8 cellular contexts compared by ENCODE assay signal in genomic region chr9:124659099-124659659, GRCh38.
DNase-seq lines count a peak whose midpoint lies in the region; ATAC-seq and TF ChIP-seq lines count a peak whose summit lies in the region.

No MANE protein-coding gene starts in this region.

- H3K27ac Mint-ChIP-seq in activated naive CD8-positive, alpha-beta T cell treated with anti-CD3 and anti-CD28 coated beads, Interleukin-2, amount 10 ng/mL, durations not matched to agents 7 days and 5 days, result peak overlapping the region; percentile 80
- peak overlapping the region; percentile 80 for H3K27ac Mint-ChIP-seq in glutamatergic neuron (ENCODE audit: unreplicated experiment)

- in situ Hi-C loops in IMR-90 (cut with MboI; ENCODE audit: low sequenced_read_pairs), result no loop called here

- ATAC-seq in GM19372 (IDR thresholded peaks at IDR 0.05; ENCODE audit: low read depth, unreplicated experiment) (peak; percentile 51), IMR-90 (ENCODE audit: low read depth) (peak; percentile 69), upper lobe of right lung (peak; percentile 88)
- peak; percentile 35 for ATAC-seq in activated naive CD8-positive, alpha-beta T cell treated with anti-CD3 and anti-CD28 coated beads, Interleukin-2, amount 10 ng/mL, durations not matched to agents 7 days and 5 days (ENCODE audit: low read depth)

- H3K9me3 Mint-ChIP-seq in activated naive CD8-positive, alpha-beta T cell treated with anti-CD3 and anti-CD28 coated beads, Interleukin-2, amount 10 ng/mL, durations not matched to agents 7 days and 5 days, result no peaks in the 10 kb centered on the region
- peaks cover 7% of the 10 kb centered on the region for H3K9me3 Mint-ChIP-seq in glutamatergic neuron (ENCODE audit: unreplicated experiment)

- H3K23ac ChIP-seq in IMR-90 (ENCODE audit: low read depth, low read length), result peak overlapping the region; percentile 98

- DNase-seq in IMR-90, result peak; percentile 97
- DNase-seq in Peyer's patch, result peak; percentile 59 to 74 (median 71)
- DNase-seq in activated naive CD8-positive, alpha-beta T cell treated with anti-CD3 and anti-CD28 coated beads, Interleukin-2, amount 10 ng/mL, durations not matched to agents 7 days and 5 days, result peak; percentile 32
- peak; percentile 77 for DNase-seq in glutamatergic neuron
- DNase-seq in nucleus accumbens (lab: John Stamatoyannopoulos, UW), result peak in 55 of 56 donors; percentile 25 to 89 (median 73)
- DNase-seq in upper lobe of right lung, result peak; percentile 89

- no peaks in the 10 kb centered on the region for H3K27me3 ChIP-seq in BLaER1
- H3K27me3 ChIP-seq in IMR-90 (ENCODE audit: control insufficient read depth, insufficient read depth, low read length), result no peaks in the 10 kb centered on the region
- H3K27me3 ChIP-seq in Peyer's patch, result no peaks in the 10 kb centered on the region
- H3K27me3 ChIP-seq in upper lobe of right lung, result no peaks in the 10 kb centered on the region

- intact Hi-C loops in IMR-90 (cut with micrococcal nuclease) (loop anchor here (1.0 to 5.0 kb wide), 4 partner anchors 37 to 107 kb away; no protein-coding TSS in a partner anchor), upper lobe of right lung (cut with DNase I) (no loop called here)

- H4K8ac ChIP-seq in IMR-90 (ENCODE audit: low read depth in 2 of 2, low read length in 2 of 2), result peak overlapping the region; percentile 59 to 98

- POLR2A ChIA-PET in IMR-90 (lab: Charles Lee; ENCODE audit: unreplicated experiment), result interaction anchor here (0.9 to 1.4 kb wide), 3 partner anchors 20 to 50 kb away, joined by 3 to 4 read pairs (median 3); no protein-coding TSS in a partner anchor
- POLR2A ChIA-PET in activated naive CD8-positive, alpha-beta T cell treated with anti-CD3 and anti-CD28 coated beads, Interleukin-2, amount 10 ng/mL, durations not matched to agents 7 days and 5 days (lab: Charles Lee), result interaction anchor here (0.6 to 0.7 kb wide), 2 partner anchors 122 to 193 kb away, joined by 3 to 6 read pairs; no protein-coding TSS in a partner anchor

- H2BK15ac ChIP-seq in IMR-90 (ENCODE audit: low read depth, low read length), result peak overlapping the region; percentile 16; the same call in 1 of the 3 replicates

- peak overlapping the region; percentile 65 for H4K91ac ChIP-seq in IMR-90 (ENCODE audit: insufficient read depth, low read depth, low read length)

- peak overlapping the region; percentile 42 for H4K5ac ChIP-seq in IMR-90 (ENCODE audit: low read depth, low read length)

- peak overlapping the region; percentile 83 for H2AK9ac ChIP-seq in IMR-90 (replicated peaks; ENCODE audit: low read depth, low read length, poor library complexity)

- H3K4me1 ChIP-seq in BLaER1 (peaks cover 36% of the 10 kb centered on the region), IMR-90 (ENCODE audit: control insufficient read depth, insufficient read depth, low read length) (peaks cover 12% of the 10 kb centered on the region), Peyer's patch (peaks cover 0 to 7% (median 0%) of the 10 kb centered on the region in 4 donors), upper lobe of right lung (peaks cover 18% of the 10 kb centered on the region)

- H3K36me3 ChIP-seq in BLaER1 (peaks cover 11% of the 10 kb centered on the region), IMR-90 (ENCODE audit: control insufficient read depth, insufficient read depth, low read length) (no peaks in the 10 kb centered on the region), Peyer's patch (no peaks in the 10 kb centered on the region), upper lobe of right lung (no peaks in the 10 kb centered on the region)

- H3K4me2 ChIP-seq in BLaER1 (peak overlapping the region; percentile 83), IMR-90 (ENCODE audit: low read depth, low read length) (peak overlapping the region; percentile 90)

- H3K4me3 ChIP-seq in BLaER1, result peak overlapping the region; percentile 75
- H3K4me3 ChIP-seq in IMR-90 (ENCODE audit: insufficient read depth, low read depth, low read length), result peak overlapping the region; percentile 57
- H3K4me3 ChIP-seq in Peyer's patch, result peak overlapping the region; percentile 34 to 60 (median 46)
- peak overlapping the region; percentile 60 for H3K4me3 ChIP-seq in upper lobe of right lung

- peaks cover 6 to 40% of the 10 kb centered on the region in 2 experiments; a peak in 3 of 4 replicates for H3K79me1 ChIP-seq in IMR-90 (ENCODE audit: low read depth in 1 of 2, low read length in 2 of 2)

- TF ChIP-seq POLR2A in IMR-90 (IDR thresholded peaks at IDR 0.05; ENCODE audit: low read depth, low read length), result peak; percentile 86
- TF ChIP-seq POLR2A in Peyer's patch (IDR thresholded peaks at IDR 0.05), result no peak

- H2AFZ ChIP-seq in IMR-90 (replicated peaks; ENCODE audit: low read length, poor library complexity), result peak overlapping the region; percentile 49

- peak overlapping the region; percentile 96 for H2BK5ac ChIP-seq in IMR-90 (ENCODE audit: low read depth, low read length, poor library complexity, severe bottlenecking)

- TF ChIP-seq CTCF in IMR-90 (conservative IDR thresholded peaks at IDR 0.05; ENCODE audit: low read depth, low read length) (no peak), Peyer's patch (IDR thresholded peaks at IDR 0.05) (no peak), glutamatergic neuron (IDR thresholded peaks at IDR 0.05; ENCODE audit: partially characterized antibody, unreplicated experiment) (no peak), upper lobe of right lung (IDR thresholded peaks at IDR 0.05) (no peak)

- H3K4ac ChIP-seq in IMR-90 (ENCODE audit: low read depth, low read length), result peak overlapping the region; percentile 92

- peak overlapping the region; percentile 45 for H3K18ac ChIP-seq in IMR-90 (ENCODE audit: low read depth, low read length)

- H2BK120ac ChIP-seq in IMR-90 (ENCODE audit: low read depth, low read length), result peak overlapping the region; percentile 70

- peaks cover 9% of the 10 kb centered on the region; the same call in 1 of the 2 replicates for H3K9me3 ChIP-seq in BLaER1
- no peaks in the 10 kb centered on the region for H3K9me3 ChIP-seq in IMR-90 (ENCODE audit: control insufficient read depth, insufficient read depth, low read length)
- no peaks in the 10 kb centered on the region for H3K9me3 ChIP-seq in Peyer's patch
- H3K9me3 ChIP-seq in upper lobe of right lung, result no peaks in the 10 kb centered on the region

- CTCF ChIA-PET in IMR-90 (lab: Yijun Ruan, JAX), result interaction anchor here (0.5 to 1.2 kb wide), 4 partner anchors 15 to 240 kb away, joined by 3 to 6 read pairs (median 4); no protein-coding TSS in a partner anchor

- H3K9me1 ChIP-seq in IMR-90 (ENCODE audit: insufficient read depth, low read length), result peaks cover 4% of the 10 kb centered on the region; the same call in 1 of the 2 replicates

- H3K9ac ChIP-seq in BLaER1 (peak overlapping the region; percentile 96), IMR-90 (ENCODE audit: low read depth, low read length) (peak overlapping the region; percentile 92)

- peak overlapping the region; percentile 4 for H2BK20ac ChIP-seq in IMR-90 (ENCODE audit: low read depth, low read length)

- peak overlapping the region; percentile 18 for H2AK5ac ChIP-seq in IMR-90 (ENCODE audit: low read depth, low read length)

- H3K4me1 Mint-ChIP-seq in activated naive CD8-positive, alpha-beta T cell treated with anti-CD3 and anti-CD28 coated beads, Interleukin-2, amount 10 ng/mL, durations not matched to agents 7 days and 5 days, result peaks cover 23% of the 10 kb centered on the region
- H3K4me1 Mint-ChIP-seq in glutamatergic neuron (ENCODE audit: low read depth, unreplicated experiment), result peaks cover 30% of the 10 kb centered on the region

- no TSS peak for BruUV-seq in IMR-90 (replicated peaks; lab: Mats Ljungman, UMichigan)

- TF ChIP-seq RAD21 in IMR-90 (IDR thresholded peaks at IDR 0.05; ENCODE audit: low read length), result no peak

- peak overlapping the region; percentile 88 for H3K4me3 Mint-ChIP-seq in activated naive CD8-positive, alpha-beta T cell treated with anti-CD3 and anti-CD28 coated beads, Interleukin-2, amount 10 ng/mL, durations not matched to agents 7 days and 5 days
- H3K4me3 Mint-ChIP-seq in glutamatergic neuron (ENCODE audit: unreplicated experiment), result peak overlapping the region; percentile 96

- H3K36me3 Mint-ChIP-seq in activated naive CD8-positive, alpha-beta T cell treated with anti-CD3 and anti-CD28 coated beads, Interleukin-2, amount 10 ng/mL, durations not matched to agents 7 days and 5 days, result no peaks in the 10 kb centered on the region
- no peaks in the 10 kb centered on the region for H3K36me3 Mint-ChIP-seq in glutamatergic neuron (ENCODE audit: unreplicated experiment)

- peak overlapping the region; percentile 88 for H3K56ac ChIP-seq in IMR-90 (ENCODE audit: extremely low read depth, insufficient read depth, low read length)

- H4K20me1 ChIP-seq in BLaER1 (no peaks in the 10 kb centered on the region), IMR-90 (ENCODE audit: insufficient read depth, low read length) (no peaks in the 10 kb centered on the region)

- 0% methylated on average over 4 of the region's 15 CpGs; no CpG with 5 or more reads in 1 of the 2 experiments for WGBS in IMR-90 (ENCODE audit: extremely low coverage in 2 of 2, insufficient read length in 1 of 2), 2 experiments

- H3K14ac ChIP-seq in IMR-90 (replicated peaks; ENCODE audit: low read depth, low read length), result peak overlapping the region; percentile 98

- H3K27ac ChIP-seq in BLaER1, result peak overlapping the region; percentile 98
- peak overlapping the region; percentile 95 for H3K27ac ChIP-seq in IMR-90 (ENCODE audit: insufficient read depth, low read length)
- peak overlapping the region; percentile 58 to 84 (median 72) for H3K27ac ChIP-seq in Peyer's patch
- peak overlapping the region; percentile 90 for H3K27ac ChIP-seq in upper lobe of right lung

- dilution Hi-C loops in IMR-90 (cut with HindIII; ENCODE audit: low sequenced_read_pairs, unreplicated experiment), result no loop called here

- H3K27me3 Mint-ChIP-seq in activated naive CD8-positive, alpha-beta T cell treated with anti-CD3 and anti-CD28 coated beads, Interleukin-2, amount 10 ng/mL, durations not matched to agents 7 days and 5 days, result no peaks in the 10 kb centered on the region
- peaks cover 1% of the 10 kb centered on the region for H3K27me3 Mint-ChIP-seq in glutamatergic neuron (ENCODE audit: unreplicated experiment)

TF ChIP-seq in IMR-90, 13 proteins besides CTCF, POLR2A, EP300 and RAD21 (continues in another document):
- TF ChIP-seq MAFK (IDR thresholded peaks at IDR 0.05; ENCODE audit: low read depth, low read length) (no peak), CHD1 (IDR thresholded peaks at IDR 0.05; ENCODE audit: low read depth, low read length) (peak; percentile 46; the same call in 1 of the 2 replicates), RCOR1 (IDR thresholded peaks at IDR 0.05; ENCODE audit: insufficient replicate concordance, low read length) (peak; percentile 76), BHLHE40 (IDR thresholded peaks at IDR 0.05; ENCODE audit: low read depth, low read length) (peak; percentile 92), CEBPB (IDR thresholded peaks at IDR 0.05; ENCODE audit: low read depth, low read length) (peak; percentile 98), MXI1 (IDR thresholded peaks at IDR 0.05; ENCODE audit: borderline replicate concordance, low read depth, low read length) (0 out of 2 replicates have a peak, but pooled peaks have one; percentile 25), FOS (IDR thresholded peaks at IDR 0.05; ENCODE audit: low read depth, low read length) (no peak), SMC3 (IDR thresholded peaks at IDR 0.05; ENCODE audit: low read depth, low read length) (no peak), MAZ (IDR thresholded peaks at IDR 0.05; ENCODE audit: borderline replicate concordance, low read depth, low read length) (peak; percentile 67; the same call in 1 of the 2 replicates)

Comparison
In these comparisons a context has a peak if more than half of its experiments do, and no peak if none do; other contexts are left out.
1. Peak in every context shown above with its lines: DNase-seq, ATAC-seq, H3K4me3 ChIP-seq and H3K27ac ChIP-seq.
2. ATAC-seq: peak in every context shown above with its lines; median percentile 88 in upper lobe of right lung; 69 in IMR-90; 51 in GM19372; 35 in activated naive CD8-positive, alpha-beta T cell treated with anti-CD3 and anti-CD28 coated beads, Interleukin-2, amount 10 ng/mL, durations not matched to agents 7 days and 5 days.
3. DNase-seq: peak in every context shown above with its lines; median percentile 97 in IMR-90; 89 in upper lobe of right lung; 77 in glutamatergic neuron; 73 in nucleus accumbens; 71 in Peyer's patch; 32 in activated naive CD8-positive, alpha-beta T cell treated with anti-CD3 and anti-CD28 coated beads, Interleukin-2, amount 10 ng/mL, durations not matched to agents 7 days and 5 days.